Comparison of ENCODE assay signal across 2 cellular contexts in the genomic region with DNA sequence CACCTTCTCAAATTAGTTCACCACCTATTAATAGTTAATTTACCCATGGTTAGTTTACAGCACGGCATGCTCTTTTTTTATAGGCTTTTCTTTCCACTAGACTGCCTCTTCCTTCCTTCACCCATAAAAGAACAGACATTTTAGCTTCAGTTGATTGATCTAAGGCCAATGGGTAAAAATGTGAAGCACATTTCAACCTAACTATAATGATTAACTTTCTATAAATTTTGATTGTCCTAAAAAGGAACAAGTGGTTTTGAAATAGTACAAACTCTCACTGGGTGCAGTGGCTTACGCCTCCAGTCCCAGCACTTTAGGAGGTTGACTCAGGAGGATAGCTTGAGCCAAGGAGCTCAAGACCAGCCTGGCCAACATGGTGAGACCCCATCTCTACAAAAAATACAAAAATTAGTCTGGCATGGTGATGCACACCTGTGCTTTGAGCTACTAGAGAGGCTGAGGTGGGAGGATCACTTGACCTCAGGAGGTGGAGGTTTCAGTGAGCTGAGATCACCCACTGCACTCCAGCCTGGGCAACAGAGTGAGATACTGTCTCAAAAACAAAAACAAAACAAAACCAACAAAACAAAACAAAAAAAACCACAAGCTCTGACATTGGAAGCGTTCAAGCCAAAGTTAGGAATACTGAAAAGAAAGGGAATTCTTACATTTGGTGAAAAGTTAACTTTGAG.
TF ChIP-seq lines count a peak whose summit lies in the region.

No MANE protein-coding gene starts in this region.

TF ChIP-seq in liver, 16 proteins besides CTCF, POLR2A, EP300 and RAD21 (continued from another document):
- TF ChIP-seq, protein P1, sequence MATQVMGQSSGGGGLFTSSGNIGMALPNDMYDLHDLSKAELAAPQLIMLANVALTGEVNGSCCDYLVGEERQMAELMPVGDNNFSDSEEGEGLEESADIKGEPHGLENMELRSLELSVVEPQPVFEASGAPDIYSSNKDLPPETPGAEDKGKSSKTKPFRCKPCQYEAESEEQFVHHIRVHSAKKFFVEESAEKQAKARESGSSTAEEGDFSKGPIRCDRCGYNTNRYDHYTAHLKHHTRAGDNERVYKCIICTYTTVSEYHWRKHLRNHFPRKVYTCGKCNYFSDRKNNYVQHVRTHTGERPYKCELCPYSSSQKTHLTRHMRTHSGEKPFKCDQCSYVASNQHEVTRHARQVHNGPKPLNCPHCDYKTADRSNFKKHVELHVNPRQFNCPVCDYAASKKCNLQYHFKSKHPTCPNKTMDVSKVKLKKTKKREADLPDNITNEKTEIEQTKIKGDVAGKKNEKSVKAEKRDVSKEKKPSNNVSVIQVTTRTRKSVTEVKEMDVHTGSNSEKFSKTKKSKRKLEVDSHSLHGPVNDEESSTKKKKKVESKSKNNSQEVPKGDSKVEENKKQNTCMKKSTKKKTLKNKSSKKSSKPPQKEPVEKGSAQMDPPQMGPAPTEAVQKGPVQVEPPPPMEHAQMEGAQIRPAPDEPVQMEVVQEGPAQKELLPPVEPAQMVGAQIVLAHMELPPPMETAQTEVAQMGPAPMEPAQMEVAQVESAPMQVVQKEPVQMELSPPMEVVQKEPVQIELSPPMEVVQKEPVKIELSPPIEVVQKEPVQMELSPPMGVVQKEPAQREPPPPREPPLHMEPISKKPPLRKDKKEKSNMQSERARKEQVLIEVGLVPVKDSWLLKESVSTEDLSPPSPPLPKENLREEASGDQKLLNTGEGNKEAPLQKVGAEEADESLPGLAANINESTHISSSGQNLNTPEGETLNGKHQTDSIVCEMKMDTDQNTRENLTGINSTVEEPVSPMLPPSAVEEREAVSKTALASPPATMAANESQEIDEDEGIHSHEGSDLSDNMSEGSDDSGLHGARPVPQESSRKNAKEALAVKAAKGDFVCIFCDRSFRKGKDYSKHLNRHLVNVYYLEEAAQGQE (IDR thresholded peaks at IDR 0.05) = peak; percentile 9
- TF ChIP-seq RXRA (IDR thresholded peaks at IDR 0.05) = peak; percentile 28 to 44
- TF ChIP-seq YY1 (IDR thresholded peaks at IDR 0.05) = peak; percentile 48
- TF ChIP-seq HNF4G (IDR thresholded peaks at IDR 0.05) = peak; percentile 34
- no peak for TF ChIP-seq NR2F2 (IDR thresholded peaks at IDR 0.05)
- TF ChIP-seq SP1 (IDR thresholded peaks at IDR 0.05) = peak; percentile 65
- no peak for TF ChIP-seq JUND (IDR thresholded peaks at IDR 0.05)
- TF ChIP-seq EGR1 (IDR thresholded peaks at IDR 0.05; ENCODE audit: low read depth in 2 of 2) = no peak

TF ChIP-seq in HepG2, 621 proteins besides CTCF, POLR2A, EP300 and RAD21 (continued from another document):
- TF ChIP-seq, protein P2, sequence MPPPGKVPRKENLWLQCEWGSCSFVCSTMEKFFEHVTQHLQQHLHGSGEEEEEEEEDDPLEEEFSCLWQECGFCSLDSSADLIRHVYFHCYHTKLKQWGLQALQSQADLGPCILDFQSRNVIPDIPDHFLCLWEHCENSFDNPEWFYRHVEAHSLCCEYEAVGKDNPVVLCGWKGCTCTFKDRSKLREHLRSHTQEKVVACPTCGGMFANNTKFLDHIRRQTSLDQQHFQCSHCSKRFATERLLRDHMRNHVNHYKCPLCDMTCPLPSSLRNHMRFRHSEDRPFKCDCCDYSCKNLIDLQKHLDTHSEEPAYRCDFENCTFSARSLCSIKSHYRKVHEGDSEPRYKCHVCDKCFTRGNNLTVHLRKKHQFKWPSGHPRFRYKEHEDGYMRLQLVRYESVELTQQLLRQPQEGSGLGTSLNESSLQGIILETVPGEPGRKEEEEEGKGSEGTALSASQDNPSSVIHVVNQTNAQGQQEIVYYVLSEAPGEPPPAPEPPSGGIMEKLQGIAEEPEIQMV (CRISPR knock-in tag; IDR thresholded peaks at IDR 0.05; ENCODE audit: low read depth) = no peak
- TF ChIP-seq BRD4 (CRISPR knock-in tag; IDR thresholded peaks at IDR 0.05) (no peak), MYC (CRISPR knock-in tag; IDR thresholded peaks at IDR 0.05; ENCODE audit: borderline replicate concordance) (no peak), EHMT2 (IDR thresholded peaks at IDR 0.05; ENCODE audit: borderline replicate concordance, low read depth, low read length) (no peak), ZNF674 (CRISPR knock-in tag; IDR thresholded peaks at IDR 0.05; ENCODE audit: low read depth) (no peak), RXRB (CRISPR knock-in tag; IDR thresholded peaks at IDR 0.05; ENCODE audit: borderline replicate concordance) (no peak), KLF6 (CRISPR knock-in tag; IDR thresholded peaks at IDR 0.05) (no peak)
- TF ChIP-seq, protein P3, sequence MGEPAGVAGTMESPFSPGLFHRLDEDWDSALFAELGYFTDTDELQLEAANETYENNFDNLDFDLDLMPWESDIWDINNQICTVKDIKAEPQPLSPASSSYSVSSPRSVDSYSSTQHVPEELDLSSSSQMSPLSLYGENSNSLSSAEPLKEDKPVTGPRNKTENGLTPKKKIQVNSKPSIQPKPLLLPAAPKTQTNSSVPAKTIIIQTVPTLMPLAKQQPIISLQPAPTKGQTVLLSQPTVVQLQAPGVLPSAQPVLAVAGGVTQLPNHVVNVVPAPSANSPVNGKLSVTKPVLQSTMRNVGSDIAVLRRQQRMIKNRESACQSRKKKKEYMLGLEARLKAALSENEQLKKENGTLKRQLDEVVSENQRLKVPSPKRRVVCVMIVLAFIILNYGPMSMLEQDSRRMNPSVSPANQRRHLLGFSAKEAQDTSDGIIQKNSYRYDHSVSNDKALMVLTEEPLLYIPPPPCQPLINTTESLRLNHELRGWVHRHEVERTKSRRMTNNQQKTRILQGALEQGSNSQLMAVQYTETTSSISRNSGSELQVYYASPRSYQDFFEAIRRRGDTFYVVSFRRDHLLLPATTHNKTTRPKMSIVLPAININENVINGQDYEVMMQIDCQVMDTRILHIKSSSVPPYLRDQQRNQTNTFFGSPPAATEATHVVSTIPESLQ (CRISPR knock-in tag; conservative IDR thresholded peaks at IDR 0.05) = no peak
- TF ChIP-seq, protein P4, sequence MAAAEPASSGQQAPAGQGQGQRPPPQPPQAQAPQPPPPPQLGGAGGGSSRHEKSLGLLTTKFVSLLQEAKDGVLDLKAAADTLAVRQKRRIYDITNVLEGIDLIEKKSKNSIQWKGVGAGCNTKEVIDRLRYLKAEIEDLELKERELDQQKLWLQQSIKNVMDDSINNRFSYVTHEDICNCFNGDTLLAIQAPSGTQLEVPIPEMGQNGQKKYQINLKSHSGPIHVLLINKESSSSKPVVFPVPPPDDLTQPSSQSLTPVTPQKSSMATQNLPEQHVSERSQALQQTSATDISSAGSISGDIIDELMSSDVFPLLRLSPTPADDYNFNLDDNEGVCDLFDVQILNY (CRISPR knock-in tag; conservative IDR thresholded peaks at IDR 0.05) = no peak
- TF ChIP-seq, protein P5, sequence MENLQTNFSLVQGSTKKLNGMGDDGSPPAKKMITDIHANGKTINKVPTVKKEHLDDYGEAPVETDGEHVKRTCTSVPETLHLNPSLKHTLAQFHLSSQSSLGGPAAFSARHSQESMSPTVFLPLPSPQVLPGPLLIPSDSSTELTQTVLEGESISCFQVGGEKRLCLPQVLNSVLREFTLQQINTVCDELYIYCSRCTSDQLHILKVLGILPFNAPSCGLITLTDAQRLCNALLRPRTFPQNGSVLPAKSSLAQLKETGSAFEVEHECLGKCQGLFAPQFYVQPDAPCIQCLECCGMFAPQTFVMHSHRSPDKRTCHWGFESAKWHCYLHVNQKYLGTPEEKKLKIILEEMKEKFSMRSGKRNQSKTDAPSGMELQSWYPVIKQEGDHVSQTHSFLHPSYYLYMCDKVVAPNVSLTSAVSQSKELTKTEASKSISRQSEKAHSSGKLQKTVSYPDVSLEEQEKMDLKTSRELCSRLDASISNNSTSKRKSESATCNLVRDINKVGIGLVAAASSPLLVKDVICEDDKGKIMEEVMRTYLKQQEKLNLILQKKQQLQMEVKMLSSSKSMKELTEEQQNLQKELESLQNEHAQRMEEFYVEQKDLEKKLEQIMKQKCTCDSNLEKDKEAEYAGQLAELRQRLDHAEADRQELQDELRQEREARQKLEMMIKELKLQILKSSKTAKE (CRISPR knock-in tag; IDR thresholded peaks at IDR 0.05; ENCODE audit: borderline replicate concordance) = no peak
- TF ChIP-seq, protein P6, sequence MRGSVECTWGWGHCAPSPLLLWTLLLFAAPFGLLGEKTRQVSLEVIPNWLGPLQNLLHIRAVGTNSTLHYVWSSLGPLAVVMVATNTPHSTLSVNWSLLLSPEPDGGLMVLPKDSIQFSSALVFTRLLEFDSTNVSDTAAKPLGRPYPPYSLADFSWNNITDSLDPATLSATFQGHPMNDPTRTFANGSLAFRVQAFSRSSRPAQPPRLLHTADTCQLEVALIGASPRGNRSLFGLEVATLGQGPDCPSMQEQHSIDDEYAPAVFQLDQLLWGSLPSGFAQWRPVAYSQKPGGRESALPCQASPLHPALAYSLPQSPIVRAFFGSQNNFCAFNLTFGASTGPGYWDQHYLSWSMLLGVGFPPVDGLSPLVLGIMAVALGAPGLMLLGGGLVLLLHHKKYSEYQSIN (CRISPR knock-in tag; IDR thresholded peaks at IDR 0.05; ENCODE audit: borderline replicate concordance) = no peak
- TF ChIP-seq, protein P7, sequence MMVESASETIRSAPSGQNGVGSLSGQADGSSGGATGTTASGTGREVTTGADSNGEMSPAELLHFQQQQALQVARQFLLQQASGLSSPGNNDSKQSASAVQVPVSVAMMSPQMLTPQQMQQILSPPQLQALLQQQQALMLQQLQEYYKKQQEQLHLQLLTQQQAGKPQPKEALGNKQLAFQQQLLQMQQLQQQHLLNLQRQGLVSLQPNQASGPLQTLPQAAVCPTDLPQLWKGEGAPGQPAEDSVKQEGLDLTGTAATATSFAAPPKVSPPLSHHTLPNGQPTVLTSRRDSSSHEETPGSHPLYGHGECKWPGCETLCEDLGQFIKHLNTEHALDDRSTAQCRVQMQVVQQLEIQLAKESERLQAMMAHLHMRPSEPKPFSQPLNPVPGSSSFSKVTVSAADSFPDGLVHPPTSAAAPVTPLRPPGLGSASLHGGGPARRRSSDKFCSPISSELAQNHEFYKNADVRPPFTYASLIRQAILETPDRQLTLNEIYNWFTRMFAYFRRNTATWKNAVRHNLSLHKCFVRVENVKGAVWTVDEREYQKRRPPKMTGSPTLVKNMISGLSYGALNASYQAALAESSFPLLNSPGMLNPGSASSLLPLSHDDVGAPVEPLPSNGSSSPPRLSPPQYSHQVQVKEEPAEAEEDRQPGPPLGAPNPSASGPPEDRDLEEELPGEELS (CRISPR knock-in tag; IDR thresholded peaks at IDR 0.05) = no peak
